Comparison of ENCODE assay signal across 10 cellular contexts in the genomic region with DNA sequence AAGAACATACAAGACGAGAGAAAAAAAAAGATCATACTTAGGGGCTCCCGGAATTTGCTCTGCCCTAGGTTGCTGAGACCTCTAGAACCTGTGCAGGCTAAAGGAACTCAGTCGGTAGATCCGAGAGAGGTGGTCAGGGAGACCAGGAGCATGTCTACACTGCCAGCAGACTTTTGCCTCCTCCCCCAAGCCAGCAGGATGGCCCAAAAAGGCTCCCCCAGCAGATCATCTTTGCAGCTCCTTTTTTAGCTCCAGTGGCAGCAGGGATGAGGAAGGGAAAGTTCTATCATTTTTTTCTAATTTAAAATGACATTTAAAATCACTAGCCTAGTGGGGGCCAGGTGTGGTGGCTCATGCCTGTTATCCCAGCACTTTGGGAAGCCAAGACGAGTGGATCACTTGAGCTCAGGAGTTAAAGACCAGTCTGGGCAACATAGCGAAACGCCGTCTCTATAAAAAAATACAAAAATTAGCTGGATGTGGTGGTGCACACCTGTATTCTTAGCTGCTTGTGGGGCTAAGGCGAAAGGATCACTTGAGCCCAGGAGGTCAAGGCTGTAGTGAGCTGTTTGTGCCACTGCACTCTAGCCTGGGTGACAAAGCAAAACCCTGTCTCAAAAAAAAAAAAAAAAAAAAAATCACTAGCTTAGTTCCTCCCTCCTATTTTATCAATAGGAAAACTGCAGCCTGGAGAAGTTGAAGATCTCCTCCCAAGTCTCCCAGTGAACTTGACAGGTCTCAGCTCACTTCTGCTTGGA.
DNase-seq lines count a peak whose midpoint lies in the region; ATAC-seq lines count a peak whose summit lies in the region.
"Had no signal": no experiment of that assay in that cellular context is flagged by ENCODE, and none has a peak within 500 bp of the region (broad histone marks: within the 10 kb centered on the region; RNA-seq: fewer than 3 reads in every experiment).

No MANE protein-coding gene starts in this region.

- DNase-seq in DMS53 (lab: John Stamatoyannopoulos, UW) (peak; percentile 64), DMS53 treated with DMSO at 0.1 percent for 48 hours (lab: John Stamatoyannopoulos, UW; ENCODE audit: unreplicated experiment) (no peak), right cardiac atrium (peak in 2 of 3 donors; percentile 15 to 27), left colon (no peak), COR-L47 (lab: John Stamatoyannopoulos, UW) (no peak)
- DNase-seq in activated CD4-positive, alpha-beta memory T cell treated with anti-CD3 and anti-CD28 coated beads for 36 hours = no peak
- DNase-seq in stimulated activated naive B cell treated with anti-CD40 and anti-IgM and Interleukin-4, amounts not matched to agents 10 μg/mL and 1 μg/mL and 100 μg/mL, for 72 hours = no peak
- DNase-seq: 8988T, foreskin melanocyte had no signal

- H3K27ac Mint-ChIP-seq in activated CD4-positive, alpha-beta memory T cell treated with anti-CD3 and anti-CD28 coated beads for 36 hours = peak overlapping the region; percentile 74
- peak overlapping the region; percentile 92 for H3K27ac Mint-ChIP-seq in stimulated activated naive B cell treated with anti-CD40 and anti-IgM and Interleukin-4, amounts not matched to agents 10 μg/mL and 1 μg/mL and 100 μg/mL, for 72 hours

- no peak overlapping the region for H3K4me3 ChIP-seq in right cardiac atrium (ENCODE audit: low read length)

- H3K27me3 Mint-ChIP-seq in activated CD4-positive, alpha-beta memory T cell treated with anti-CD3 and anti-CD28 coated beads for 36 hours = no peaks in the 10 kb centered on the region
- no peaks in the 10 kb centered on the region for H3K27me3 Mint-ChIP-seq in stimulated activated naive B cell treated with anti-CD40 and anti-IgM and Interleukin-4, amounts not matched to agents 10 μg/mL and 1 μg/mL and 100 μg/mL, for 72 hours

- ATAC-seq in right cardiac atrium = peak in 1 of 2 donors; percentile 4
- ATAC-seq in stimulated activated naive B cell treated with anti-CD40 and anti-IgM and Interleukin-4, amounts not matched to agents 10 μg/mL and 1 μg/mL and 100 μg/mL, for 72 hours (replicated peaks) = peak; percentile 53
- ATAC-seq in left colon = no peak
- no peak for ATAC-seq in HG02763 (IDR thresholded peaks at IDR 0.05; ENCODE audit: unreplicated experiment)

- no peaks in the 10 kb centered on the region for H3K9me3 Mint-ChIP-seq in activated CD4-positive, alpha-beta memory T cell treated with anti-CD3 and anti-CD28 coated beads for 36 hours
- no peaks in the 10 kb centered on the region for H3K9me3 Mint-ChIP-seq in stimulated activated naive B cell treated with anti-CD40 and anti-IgM and Interleukin-4, amounts not matched to agents 10 μg/mL and 1 μg/mL and 100 μg/mL, for 72 hours

- no peaks in the 10 kb centered on the region for H3K9me3 ChIP-seq in right cardiac atrium (ENCODE audit: control insufficient read depth, low read length)

- CTCF ChIA-PET in activated CD4-positive, alpha-beta memory T cell treated with anti-CD3 and anti-CD28 coated beads for 36 hours (lab: Charles Lee) = interaction anchor here (1.2 to 2.9 kb wide), 2 partner anchors 20 to 282 kb away, joined by 5 to 10 read pairs; no protein-coding TSS in a partner anchor

- peaks cover 45% of the 10 kb centered on the region for H3K4me1 ChIP-seq in right cardiac atrium (ENCODE audit: control insufficient read depth, insufficient read depth, low read length)

- peaks cover 38% of the 10 kb centered on the region for H3K4me1 Mint-ChIP-seq in activated CD4-positive, alpha-beta memory T cell treated with anti-CD3 and anti-CD28 coated beads for 36 hours (ENCODE audit: low read depth)
- H3K4me1 Mint-ChIP-seq in stimulated activated naive B cell treated with anti-CD40 and anti-IgM and Interleukin-4, amounts not matched to agents 10 μg/mL and 1 μg/mL and 100 μg/mL, for 72 hours = peaks cover 47 to 78% of the 10 kb centered on the region in 2 donors

- peak overlapping the region; percentile 43 for H3K4me3 Mint-ChIP-seq in activated CD4-positive, alpha-beta memory T cell treated with anti-CD3 and anti-CD28 coated beads for 36 hours
- peak overlapping the region; percentile 54 to 73 for H3K4me3 Mint-ChIP-seq in stimulated activated naive B cell treated with anti-CD40 and anti-IgM and Interleukin-4, amounts not matched to agents 10 μg/mL and 1 μg/mL and 100 μg/mL, for 72 hours

- WGBS in right cardiac atrium = 63% methylated on average over 9 of the region's 9 CpGs

- H3K36me3 Mint-ChIP-seq in activated CD4-positive, alpha-beta memory T cell treated with anti-CD3 and anti-CD28 coated beads for 36 hours = no peaks in the 10 kb centered on the region
- peaks cover 5 to 24% of the 10 kb centered on the region in 2 donors for H3K36me3 Mint-ChIP-seq in stimulated activated naive B cell treated with anti-CD40 and anti-IgM and Interleukin-4, amounts not matched to agents 10 μg/mL and 1 μg/mL and 100 μg/mL, for 72 hours

- intact Hi-C loops in activated CD4-positive, alpha-beta memory T cell treated with anti-CD3 and anti-CD28 coated beads for 36 hours (cut with micrococcal nuclease) = no loop called here
- intact Hi-C loops in right cardiac atrium (cut with DNase I) = no loop called here
- intact Hi-C loops in left colon (cut with DNase I, micrococcal nuclease) = no loop called here

- no peaks in the 10 kb centered on the region for H3K27me3 ChIP-seq in right cardiac atrium (ENCODE audit: control insufficient read depth, insufficient read depth)

- peak overlapping the region; percentile 42 for H3K27ac ChIP-seq in right cardiac atrium (ENCODE audit: low read length)

- POLR2A ChIA-PET in activated CD4-positive, alpha-beta memory T cell treated with anti-CD3 and anti-CD28 coated beads for 36 hours (lab: Charles Lee) = no interaction called here

Comparison
In these comparisons a context has a peak if more than half of its experiments do, and no peak if none do; other contexts are left out.
1. DNase-seq: peak in DMS53 (single experiment) and right cardiac atrium (2 of 3); none in DMS53 treated with DMSO at 0.1 percent for 48 hours (single experiment), activated CD4-positive, alpha-beta memory T cell treated with anti-CD3 and anti-CD28 coated beads for 36 hours (single experiment), stimulated activated naive B cell treated with anti-CD40 and anti-IgM and Interleukin-4, amounts not matched to agents 10 μg/mL and 1 μg/mL and 100 μg/mL, for 72 hours (single experiment), left colon (0 of 2) and COR-L47 (single experiment).
2. ATAC-seq: peak in stimulated activated naive B cell treated with anti-CD40 and anti-IgM and Interleukin-4, amounts not matched to agents 10 μg/mL and 1 μg/mL and 100 μg/mL, for 72 hours (2 of 2); none in left colon (single experiment) and HG02763 (single experiment).